Comparison of ENCODE assay signal across 14 cellular contexts in the genomic region with DNA sequence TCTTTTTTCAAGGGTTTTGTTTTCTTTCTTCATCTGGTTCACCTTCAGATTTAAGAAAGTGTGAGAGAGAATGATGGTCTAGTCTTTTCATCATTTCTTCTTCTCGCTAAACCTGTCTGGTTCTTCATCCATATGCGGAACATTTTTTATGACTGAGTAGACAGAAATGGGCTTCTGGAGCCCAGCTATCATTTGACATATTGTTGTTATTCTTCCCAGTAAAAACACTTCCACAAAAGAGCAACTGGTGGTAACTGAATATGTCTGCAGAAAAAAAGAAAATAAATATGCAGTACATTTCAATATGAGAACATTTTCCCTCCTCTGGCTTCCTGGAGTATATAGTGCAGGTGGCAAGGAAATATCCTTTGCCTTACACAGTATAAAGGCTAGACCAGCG.
DNase-seq lines count a peak whose midpoint lies in the region; ATAC-seq and TF ChIP-seq lines count a peak whose summit lies in the region.
"Had no signal": no experiment of that assay in that cellular context is flagged by ENCODE, and none has a peak within 500 bp of the region (broad histone marks: within the 10 kb centered on the region; RNA-seq: fewer than 3 reads in every experiment).

No MANE protein-coding gene starts in this region.

- H3K36me3 Mint-ChIP-seq in T-helper 2 cell treated with Interferon-gamma antibody and Interleukin-4, amounts not matched to agents 5 μg/mL and 100 μg/mL, for 36 hours (ENCODE audit: low read depth), result no peaks in the 10 kb centered on the region
- H3K36me3 Mint-ChIP-seq: activated CD8-positive, alpha-beta memory T cell treated with anti-CD3 and anti-CD28 coated beads, Interleukin-2, amount 10 ng/mL, durations not matched to agents 7 days and 5 days; CD14-positive monocyte had no signal

- no peaks in the 10 kb centered on the region for H3K9me2 ChIP-seq in Loucy (replicated peaks; ENCODE audit: low read depth, low read length)

- no peaks in the 10 kb centered on the region for H3K79me2 ChIP-seq in Loucy (ENCODE audit: insufficient read depth, low read length)

- no peak overlapping the region for H2AFZ ChIP-seq in Loucy (ENCODE audit: low read length)

- H3K27ac Mint-ChIP-seq in T-helper 2 cell treated with Interferon-gamma antibody and Interleukin-4, amounts not matched to agents 5 μg/mL and 100 μg/mL, for 36 hours, result no peak overlapping the region
- H3K27ac Mint-ChIP-seq: activated CD8-positive, alpha-beta memory T cell treated with anti-CD3 and anti-CD28 coated beads, Interleukin-2, amount 10 ng/mL, durations not matched to agents 7 days and 5 days; CD14-positive monocyte had no signal

- TF ChIP-seq CTCF in Loucy (conservative IDR thresholded peaks at IDR 0.05; ENCODE audit: low read length) (no peak), coronary artery (IDR thresholded peaks at IDR 0.05) (no peak), thoracic aorta (IDR thresholded peaks at IDR 0.05) (no peak)

- H3K36me3 ChIP-seq in Loucy (ENCODE audit: insufficient read depth, low read length) (no peaks in the 10 kb centered on the region), mesodermal cell (ENCODE audit: control insufficient read depth, insufficient read depth, low read length) (no peaks in the 10 kb centered on the region), thoracic aorta (no peaks in the 10 kb centered on the region)

- peaks cover 5% of the 10 kb centered on the region for H3K4me1 Mint-ChIP-seq in T-helper 2 cell treated with Interferon-gamma antibody and Interleukin-4, amounts not matched to agents 5 μg/mL and 100 μg/mL, for 36 hours (ENCODE audit: low read depth)

- H3K27ac ChIP-seq in coronary artery (peak overlapping the region; percentile 56 to 85), mesodermal cell (ENCODE audit: low read depth, low read length, severe bottlenecking) (peak overlapping the region; percentile 31), thoracic aorta (peak overlapping the region; percentile 80 to 85)

- ATAC-seq in thoracic aorta (ENCODE audit: insufficient number of reproducible peaks, low FRiP score, low read depth) (no peak), GM19467 (IDR thresholded peaks at IDR 0.05; ENCODE audit: unreplicated experiment) (no peak)
- ATAC-seq: activated CD8-positive, alpha-beta memory T cell treated with anti-CD3 and anti-CD28 coated beads, Interleukin-2, amount 10 ng/mL, durations not matched to agents 7 days and 5 days; K562; left colon had no signal

- H3K4me1 ChIP-seq in Loucy (ENCODE audit: insufficient read depth, low read length, poor library complexity, severe bottlenecking), result peaks cover 17% of the 10 kb centered on the region
- H3K4me1 ChIP-seq in mesodermal cell (ENCODE audit: control insufficient read depth, insufficient read depth, low read length, poor library complexity, severe bottlenecking), result peaks cover 12% of the 10 kb centered on the region
- H3K4me1 ChIP-seq in thoracic aorta (ENCODE audit: control insufficient read depth in 1 of 2, low read depth in 2 of 2), result peaks cover 11 to 35% of the 10 kb centered on the region in 2 donors

- DNase-seq in coronary artery (ENCODE audit: low spot score) (no peak), thoracic aorta (ENCODE audit: low spot score) (no peak), EL (no peak), HT-29 (ENCODE audit: low spot score) (no peak)
- DNase-seq in T-helper 2 cell treated with Interferon-gamma antibody and Interleukin-4, amounts not matched to agents 5 μg/mL and 100 μg/mL, for 36 hours (ENCODE audit: low spot score), result no peak
- DNase-seq: activated CD8-positive, alpha-beta memory T cell treated with anti-CD3 and anti-CD28 coated beads, Interleukin-2, amount 10 ng/mL, durations not matched to agents 7 days and 5 days; activated naive CD4-positive, alpha-beta T cell; left colon; NCI-H1105 treated with DMSO at 0.1 percent for 48 hours had no signal

- H3K27me3 ChIP-seq in Loucy (ENCODE audit: insufficient read depth, low read length, poor library complexity, severe bottlenecking) (no peaks in the 10 kb centered on the region), thoracic aorta (replicated peaks; ENCODE audit: insufficient read depth) (no peaks in the 10 kb centered on the region)

- peak overlapping the region; percentile 27 for H3K4me3 ChIP-seq in Loucy (ENCODE audit: low read length, poor library complexity, severe bottlenecking)
- peak overlapping the region; percentile 29 for H3K4me3 ChIP-seq in coronary artery
- no peak overlapping the region for H3K4me3 ChIP-seq in mesodermal cell (ENCODE audit: extremely low read depth, insufficient read depth, low read length, poor library complexity, severe bottlenecking)
- H3K4me3 ChIP-seq in thoracic aorta, result peak overlapping the region; percentile 57
- H3K4me3 ChIP-seq: K562 had no signal

- H4K20me1 ChIP-seq in Loucy (ENCODE audit: insufficient read depth, low read length, poor library complexity, severe bottlenecking), result no peaks in the 10 kb centered on the region

- peak overlapping the region; percentile 48 for H3K4me2 ChIP-seq in Loucy (ENCODE audit: low read depth, low read length, poor library complexity, severe bottlenecking)

- no peak overlapping the region for H3K9ac ChIP-seq in Loucy (ENCODE audit: low read depth, low read length, poor library complexity, severe bottlenecking)

- H3K9me3 ChIP-seq in Loucy (ENCODE audit: insufficient read depth, low read depth, low read length) (no peaks in the 10 kb centered on the region), mesodermal cell (ENCODE audit: control insufficient read depth, low read length) (peaks cover 4% of the 10 kb centered on the region), thoracic aorta (no peaks in the 10 kb centered on the region)

- no peaks in the 10 kb centered on the region for H3K9me3 Mint-ChIP-seq in T-helper 2 cell treated with Interferon-gamma antibody and Interleukin-4, amounts not matched to agents 5 μg/mL and 100 μg/mL, for 36 hours

- whole genome bisulfite sequencing in mesodermal cell (ENCODE audit: insufficient coverage in 2 of 2), 2 experiments, result 100% methylated on average over 1 of the region's 3 CpGs; no CpG with 5 or more reads in 1 of the 2 experiments

- no peaks in the 10 kb centered on the region for H3F3A ChIP-seq in Loucy (ENCODE audit: low read depth)

- no peak overlapping the region for H3K4me3 Mint-ChIP-seq in T-helper 2 cell treated with Interferon-gamma antibody and Interleukin-4, amounts not matched to agents 5 μg/mL and 100 μg/mL, for 36 hours
- H3K4me3 Mint-ChIP-seq: activated CD8-positive, alpha-beta memory T cell treated with anti-CD3 and anti-CD28 coated beads, Interleukin-2, amount 10 ng/mL, durations not matched to agents 7 days and 5 days had no signal

- peaks cover 21% of the 10 kb centered on the region for H3K27me3 Mint-ChIP-seq in T-helper 2 cell treated with Interferon-gamma antibody and Interleukin-4, amounts not matched to agents 5 μg/mL and 100 μg/mL, for 36 hours (ENCODE audit: low read depth)

Comparison
In these comparisons a context has a peak if more than half of its experiments do, and no peak if none do; other contexts are left out.
1. H3K27ac ChIP-seq: peak in every context shown above with its lines; median percentile 82 in thoracic aorta; 70 in coronary artery; 31 in mesodermal cell.